Comparison of ENCODE assay signal across 8 cellular contexts in the genomic region with DNA sequence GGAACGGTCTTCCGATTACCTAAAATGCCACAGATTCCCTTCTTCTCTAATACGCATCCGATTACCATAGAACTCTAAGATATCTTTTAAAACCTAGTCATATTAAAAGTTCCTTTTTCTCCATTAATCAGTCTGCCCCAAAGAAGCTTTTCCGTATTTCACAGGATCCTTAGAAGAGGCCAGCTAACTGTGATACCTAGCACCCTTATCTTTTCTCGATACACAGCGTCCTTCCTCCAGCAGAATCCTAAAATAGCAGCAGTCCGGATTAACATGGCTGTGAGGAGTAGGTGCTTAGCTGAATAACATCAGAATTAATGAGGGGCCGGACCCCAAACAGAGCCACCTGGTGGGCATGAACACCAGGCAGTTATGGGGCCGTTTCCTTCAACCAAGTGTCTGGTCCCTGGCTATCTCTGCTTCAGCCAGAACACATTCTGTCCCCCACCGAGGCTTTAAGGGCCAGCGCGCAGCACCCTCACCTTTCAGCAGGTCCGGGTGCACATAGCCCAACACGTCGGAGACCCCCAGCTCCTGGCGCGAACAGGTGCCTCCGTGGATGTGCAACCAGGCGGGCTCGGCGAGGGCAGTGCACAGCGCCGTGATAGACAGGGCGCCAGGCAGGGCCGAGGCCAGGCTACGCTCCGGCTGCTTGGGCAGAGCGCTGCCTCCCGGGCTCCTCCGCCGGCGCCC. TPM values are rescaled to one million over a fixed set of nuclear protein-coding genes. Genes with fewer than 3 reads are reported as not detected.
DNase-seq lines count a peak whose midpoint lies in the region; TF ChIP-seq lines count a peak whose summit lies in the region.

No MANE protein-coding gene starts in this region.

- peak; percentile 75 for DNase-seq in activated CD8-positive, alpha-beta memory T cell treated with anti-CD3 and anti-CD28 coated beads for 24 hours
- DNase-seq in activated CD8-positive, alpha-beta memory T cell treated with anti-CD3 and anti-CD28 coated beads, Interleukin-2, amount 50 U/mL, for 48 hours: no peak
- DNase-seq in lung microvascular endothelial cell (ENCODE audit: low read depth in 2 of 2) (peak; percentile 68 to 78), thyroid gland (peak; percentile 27 to 34), NCI-H2081 treated with DMSO at 0.1 percent for 48 hours (lab: John Stamatoyannopoulos, UW) (no peak)

- H3K9me3 Mint-ChIP-seq in dendritic cell treated with granulocyte-macrophage colony-stimulating factor and Interleukin-4, amounts not matched to agents 40 ng/mL and 50 ng/mL, for 4 days: no peaks in the 10 kb centered on the region

- H3K9ac ChIP-seq in HUES48 (ENCODE audit: low read depth, low read length) (no peak overlapping the region; the same call in 1 of the 2 replicates), SU-DHL-6 (ENCODE audit: low read length) (peak overlapping the region; percentile 81)

- H3K4me1 ChIP-seq in HUES48 (ENCODE audit: control insufficient read depth, insufficient read depth, low read length) (peaks cover 23% of the 10 kb centered on the region), thyroid gland (peaks cover 37 to 46% of the 10 kb centered on the region in 2 donors)

- H3F3A ChIP-seq in SU-DHL-6 (ENCODE audit: insufficient read depth): no peaks in the 10 kb centered on the region

- H3K79me2 ChIP-seq in SU-DHL-6 (ENCODE audit: insufficient read depth, low read length): peaks cover 72% of the 10 kb centered on the region

- H3K27me3 Mint-ChIP-seq in dendritic cell treated with granulocyte-macrophage colony-stimulating factor and Interleukin-4, amounts not matched to agents 40 ng/mL and 50 ng/mL, for 4 days: no peaks in the 10 kb centered on the region

- H2AFZ ChIP-seq in SU-DHL-6 (ENCODE audit: low read depth, low read length, severe bottlenecking): no peak overlapping the region

- H3K4me3 Mint-ChIP-seq in dendritic cell treated with granulocyte-macrophage colony-stimulating factor and Interleukin-4, amounts not matched to agents 40 ng/mL and 50 ng/mL, for 4 days: peak overlapping the region; percentile 99

- no peaks in the 10 kb centered on the region for H3K9me2 ChIP-seq in SU-DHL-6 (replicated peaks; ENCODE audit: insufficient read depth, low read length)

- peaks cover 91% of the 10 kb centered on the region for H3K36me3 Mint-ChIP-seq in dendritic cell treated with granulocyte-macrophage colony-stimulating factor and Interleukin-4, amounts not matched to agents 40 ng/mL and 50 ng/mL, for 4 days (ENCODE audit: low read depth)

- H3K4me2 ChIP-seq in SU-DHL-6 (ENCODE audit: low read depth, low read length, poor library complexity, severe bottlenecking): peak overlapping the region; percentile 72

- H3K27me3 ChIP-seq in HUES48 (ENCODE audit: control insufficient read depth, insufficient read depth, low read length) (no peaks in the 10 kb centered on the region), SU-DHL-6 (ENCODE audit: low read length) (no peaks in the 10 kb centered on the region), thyroid gland (no peaks in the 10 kb centered on the region)

- no peaks in the 10 kb centered on the region for H4K20me1 ChIP-seq in SU-DHL-6 (ENCODE audit: low read depth, low read length)

- no peak overlapping the region for H3K27ac ChIP-seq in HUES48 (ENCODE audit: low read depth, low read length)
- peak overlapping the region; percentile 40 for H3K27ac ChIP-seq in SU-DHL-6 (ENCODE audit: low read depth, low read length)
- H3K27ac ChIP-seq in thyroid gland: peak overlapping the region in 1 of 3 donors; percentile 83

- peak overlapping the region; percentile 99 for H3K27ac Mint-ChIP-seq in dendritic cell treated with granulocyte-macrophage colony-stimulating factor and Interleukin-4, amounts not matched to agents 40 ng/mL and 50 ng/mL, for 4 days

- H3K36me3 ChIP-seq in HUES48 (ENCODE audit: control insufficient read depth, insufficient read depth, low read length): peaks cover 32% of the 10 kb centered on the region
- H3K36me3 ChIP-seq in SU-DHL-6 (ENCODE audit: low read length): peaks cover 3% of the 10 kb centered on the region; the same call in 1 of the 2 replicates
- peaks cover 10 to 13% of the 10 kb centered on the region in 2 donors for H3K36me3 ChIP-seq in thyroid gland

- peaks cover 64% of the 10 kb centered on the region for H3K4me1 Mint-ChIP-seq in dendritic cell treated with granulocyte-macrophage colony-stimulating factor and Interleukin-4, amounts not matched to agents 40 ng/mL and 50 ng/mL, for 4 days (ENCODE audit: low read depth)

- peak; percentile 41 for TF ChIP-seq CTCF in SU-DHL-6 (IDR thresholded peaks at IDR 0.05; ENCODE audit: insufficient read depth, low read length, poor library complexity, severe bottlenecking)
- TF ChIP-seq CTCF in thyroid gland (IDR thresholded peaks at IDR 0.05): peak in 1 of 6 experiments; percentile 19

- intact Hi-C loops in dendritic cell treated with granulocyte-macrophage colony-stimulating factor and Interleukin-4, amounts not matched to agents 40 ng/mL and 50 ng/mL, for 4 days (cut with micrococcal nuclease): no loop called here
- intact Hi-C loops in thyroid gland (cut with DNase I): loop anchor here (2.0 to 10.0 kb wide), 3 partner anchors 56 to 1100 kb away; a partner anchor contains a TSS

- 47 to 51% methylated on average over 10 to 11 of the region's 33 CpGs for WGBS in thyroid gland, 2 donors

- TF ChIP-seq POLR2A in thyroid gland (IDR thresholded peaks at IDR 0.05): no peak

- H3K4me3 ChIP-seq in HUES48 (ENCODE audit: low read depth, low read length) (peak overlapping the region; percentile 98), SU-DHL-6 (ENCODE audit: insufficient read depth, low read length, poor library complexity, severe bottlenecking) (peak overlapping the region; percentile 93), thyroid gland (replicated peaks in 1 of 3) (peak overlapping the region; percentile 82 to 89 (median 83))

- no peaks in the 10 kb centered on the region for H3K9me3 ChIP-seq in HUES48 (ENCODE audit: control insufficient read depth, insufficient read depth, low read length)
- no peaks in the 10 kb centered on the region for H3K9me3 ChIP-seq in SU-DHL-6 (ENCODE audit: insufficient read depth, low read length)
- H3K9me3 ChIP-seq in thyroid gland: no peaks in the 10 kb centered on the region

RNA-seq across cellular contexts. Expression of a gene that starts 1.0 kb away (rescaled TPM):
- total RNA-seq in lung microvascular endothelial cell (16.8 and 23.2 TPM in 2 replicates), thyroid gland (10 to 100 TPM; 45.7 to 53.6 (median 48.7) TPM)

RNA-seq across cellular contexts. Expression of a gene that starts 1.2 kb away (rescaled TPM):
- total RNA-seq in lung microvascular endothelial cell (59.3 and 89.5 TPM in 2 replicates), thyroid gland (100 to 1,000 TPM in 3 of 4 donors, 10 to 100 TPM in 1; 83.8 to 149 (median 119) TPM)

RNA-seq across cellular contexts. Expression of a gene that starts 40.5 kb away (rescaled TPM):
- total RNA-seq in lung microvascular endothelial cell (40.5 and 42.1 TPM in 2 replicates), thyroid gland (100 to 1,000 TPM in 3 of 4 donors, 10 to 100 TPM in 1; 85.3 to 123 (median 104) TPM)

RNA-seq across cellular contexts. Expression of a gene that starts 56.2 kb away (rescaled TPM):
- total RNA-seq in lung microvascular endothelial cell: 191 and 262 TPM in 2 replicates
- 100 to 1,000 TPM; 211 to 292 (median 266) TPM for total RNA-seq in thyroid gland

Comparison
In these comparisons a context has a peak if more than half of its experiments do, and no peak if none do; other contexts are left out.
1. DNase-seq: peak in activated CD8-positive, alpha-beta memory T cell treated with anti-CD3 and anti-CD28 coated beads for 24 hours (single experiment), lung microvascular endothelial cell (2 of 2) and thyroid gland (2 of 2); none in activated CD8-positive, alpha-beta memory T cell treated with anti-CD3 and anti-CD28 coated beads, Interleukin-2, amount 50 U/mL, for 48 hours (single experiment) and NCI-H2081 treated with DMSO at 0.1 percent for 48 hours (single experiment).
2. Peak in every context shown above with its lines, with median percentiles within 50 percentile points of each other: H3K4me3 ChIP-seq.